8 cellular contexts compared by ENCODE assay signal in the genomic region with DNA sequence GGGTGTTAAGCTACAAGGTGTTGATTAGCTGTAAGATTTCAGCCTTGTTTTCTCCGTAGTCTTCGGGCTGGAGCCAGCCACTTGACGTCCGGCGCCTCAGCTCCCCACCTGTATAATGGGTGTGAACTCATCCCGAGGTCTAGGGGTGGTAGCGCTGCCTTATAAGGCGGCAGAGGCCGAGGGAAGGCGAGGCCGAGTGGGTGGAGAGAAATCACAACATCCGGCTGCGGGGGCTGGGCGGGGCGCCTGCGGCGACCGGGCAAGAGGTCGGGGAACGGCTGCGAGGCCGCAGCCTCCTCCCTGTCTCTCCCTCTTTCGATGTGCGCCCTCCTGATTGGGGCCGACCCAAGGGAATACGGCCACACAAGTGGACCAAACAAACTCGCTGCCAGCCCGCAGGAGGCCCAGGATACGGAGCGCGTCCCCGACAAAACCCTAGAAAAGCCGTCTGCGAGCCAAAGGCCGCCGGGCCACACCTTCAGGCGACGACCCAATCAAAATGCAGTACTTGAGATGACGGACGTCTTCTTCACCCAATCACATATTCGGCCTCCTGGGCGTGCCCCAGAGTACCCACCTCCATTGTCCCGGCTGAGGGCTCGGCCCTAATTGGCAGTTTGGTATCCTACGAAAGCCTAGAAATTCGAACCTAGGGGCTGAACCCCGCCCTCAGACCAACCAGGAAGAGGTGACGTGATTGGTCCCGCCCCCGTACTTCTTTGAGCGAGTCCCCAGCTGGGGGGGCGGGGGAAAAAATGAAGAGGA. TPM values are rescaled to one million over a fixed set of nuclear protein-coding genes. Genes with fewer than 3 reads are reported as not detected.
DNase-seq lines count a peak whose midpoint lies in the region; ATAC-seq and TF ChIP-seq lines count a peak whose summit lies in the region.

No MANE protein-coding gene starts in this region.

- TF ChIP-seq POLR2A in GM18951 (IDR thresholded peaks at IDR 0.05; ENCODE audit: extremely low read depth, insufficient read depth, insufficient read length), result peak; percentile 83

- peaks cover 5% of the 10 kb centered on the region for H3K27me3 Mint-ChIP-seq in WTC11 (ENCODE audit: low read depth)

- peak overlapping the region; percentile 57 to 95 (median 88) for H3K27ac ChIP-seq in skin epidermis

- H3K4me3 Mint-ChIP-seq in WTC11, result peak overlapping the region; percentile 84

- in situ Hi-C loops in GM18951 (cut with MboI; ENCODE audit: low sequenced_read_pairs, unreplicated experiment), result no loop called here

- H3K9me3 Mint-ChIP-seq in WTC11, result no peaks in the 10 kb centered on the region

- CTCF ChIA-PET in WTC11 (lab: Charles Lee), result interaction anchor here (0.6 to 9.4 kb wide), 28 partner anchors 11 to 754 kb away, joined by 3 to 95 read pairs (median 5); partner anchors contain the start of gene PFN3

- peak; percentile 99 for DNase-seq in AG08396 (ENCODE audit: low spot score)
- DNase-seq in NCI-H2227 treated with DMSO at 0.1 percent for 48 hours (lab: John Stamatoyannopoulos, UW), result peak; percentile 97
- peak; percentile 100 for DNase-seq in WTC11 (ENCODE audit: low spot score)
- DNase-seq in cardiac fibroblast (ENCODE audit: low read depth in 2 of 2), result peak; percentile 100
- peak; percentile 96 for DNase-seq in iPS-NIHi11 (ENCODE audit: low spot score)

- TF ChIP-seq CTCF in WTC11 (IDR thresholded peaks at IDR 0.05), result no peak
- no peak for TF ChIP-seq CTCF in cardiac fibroblast (IDR thresholded peaks at IDR 0.05; ENCODE audit: low read depth, low read length)

- no peaks in the 10 kb centered on the region; the same call in 1 of the 2 replicates for H3K36me3 Mint-ChIP-seq in WTC11

- POLR2A ChIA-PET in WTC11 (lab: Charles Lee), result interaction anchor here (0.6 to 2.2 kb wide), 17 partner anchors 15 to 114 kb away, joined by 3 to 19 read pairs (median 4); partner anchors contain the start of genes DDX41, MXD3, PDLIM7 and PRR7

- H3K4me3 ChIP-seq in cardiac fibroblast (replicated peaks in 1 of 2; ENCODE audit: low read depth in 2 of 2, low read length in 2 of 2) (peak overlapping the region; percentile 58 to 65), skin epidermis (peak overlapping the region; percentile 24 to 76 (median 50))

- peaks cover 18% of the 10 kb centered on the region for H3K4me1 Mint-ChIP-seq in WTC11

- peak overlapping the region; percentile 98 for H3K27ac Mint-ChIP-seq in WTC11

- peak; percentile 81 for ATAC-seq in HG03175 (IDR thresholded peaks at IDR 0.05; ENCODE audit: unreplicated experiment)
- peak; percentile 94 for ATAC-seq in WTC11

TF ChIP-seq in WTC11, 78 proteins besides CTCF, POLR2A, EP300 and RAD21 (continues in another document):
- TF ChIP-seq NR1H2 (CRISPR knock-in tag; IDR thresholded peaks at IDR 0.05), result no peak
- TF ChIP-seq MYBL2 (CRISPR knock-in tag; IDR thresholded peaks at IDR 0.05), result no peak; the same call in 1 of the 2 replicates
- peak; percentile 99 for TF ChIP-seq GTF2I (CRISPR knock-in tag; conservative IDR thresholded peaks at IDR 0.05)
- TF ChIP-seq TEAD1 (CRISPR knock-in tag; IDR thresholded peaks at IDR 0.05), result peak; percentile 62; the same call in 1 of the 2 replicates
- TF ChIP-seq E2F4 (CRISPR knock-in tag; IDR thresholded peaks at IDR 0.05; ENCODE audit: borderline replicate concordance, low read depth), result no peak
- TF ChIP-seq, protein P1, sequence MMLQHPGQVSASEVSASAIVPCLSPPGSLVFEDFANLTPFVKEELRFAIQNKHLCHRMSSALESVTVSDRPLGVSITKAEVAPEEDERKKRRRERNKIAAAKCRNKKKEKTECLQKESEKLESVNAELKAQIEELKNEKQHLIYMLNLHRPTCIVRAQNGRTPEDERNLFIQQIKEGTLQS (CRISPR knock-in tag; conservative IDR thresholded peaks at IDR 0.05), result no peak
- no peak for TF ChIP-seq CDX4 (CRISPR knock-in tag; IDR thresholded peaks at IDR 0.05; ENCODE audit: borderline replicate concordance)
- no peak for TF ChIP-seq USF2 (CRISPR knock-in tag; IDR thresholded peaks at IDR 0.05)
- no peak; the same call in 1 of the 2 replicates for TF ChIP-seq HMGXB4 (CRISPR knock-in tag; IDR thresholded peaks at IDR 0.05)
- TF ChIP-seq, protein P2, sequence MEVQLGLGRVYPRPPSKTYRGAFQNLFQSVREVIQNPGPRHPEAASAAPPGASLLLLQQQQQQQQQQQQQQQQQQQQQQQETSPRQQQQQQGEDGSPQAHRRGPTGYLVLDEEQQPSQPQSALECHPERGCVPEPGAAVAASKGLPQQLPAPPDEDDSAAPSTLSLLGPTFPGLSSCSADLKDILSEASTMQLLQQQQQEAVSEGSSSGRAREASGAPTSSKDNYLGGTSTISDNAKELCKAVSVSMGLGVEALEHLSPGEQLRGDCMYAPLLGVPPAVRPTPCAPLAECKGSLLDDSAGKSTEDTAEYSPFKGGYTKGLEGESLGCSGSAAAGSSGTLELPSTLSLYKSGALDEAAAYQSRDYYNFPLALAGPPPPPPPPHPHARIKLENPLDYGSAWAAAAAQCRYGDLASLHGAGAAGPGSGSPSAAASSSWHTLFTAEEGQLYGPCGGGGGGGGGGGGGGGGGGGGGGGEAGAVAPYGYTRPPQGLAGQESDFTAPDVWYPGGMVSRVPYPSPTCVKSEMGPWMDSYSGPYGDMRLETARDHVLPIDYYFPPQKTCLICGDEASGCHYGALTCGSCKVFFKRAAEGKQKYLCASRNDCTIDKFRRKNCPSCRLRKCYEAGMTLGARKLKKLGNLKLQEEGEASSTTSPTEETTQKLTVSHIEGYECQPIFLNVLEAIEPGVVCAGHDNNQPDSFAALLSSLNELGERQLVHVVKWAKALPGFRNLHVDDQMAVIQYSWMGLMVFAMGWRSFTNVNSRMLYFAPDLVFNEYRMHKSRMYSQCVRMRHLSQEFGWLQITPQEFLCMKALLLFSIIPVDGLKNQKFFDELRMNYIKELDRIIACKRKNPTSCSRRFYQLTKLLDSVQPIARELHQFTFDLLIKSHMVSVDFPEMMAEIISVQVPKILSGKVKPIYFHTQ (CRISPR knock-in tag; IDR thresholded peaks at IDR 0.05), result 0 out of 2 replicates have a peak, but pooled peaks have one; percentile 36
- TF ChIP-seq NFYB (CRISPR knock-in tag; conservative IDR thresholded peaks at IDR 0.05; ENCODE audit: low read depth), result peak; percentile 87
- TF ChIP-seq FOXK1 (CRISPR knock-in tag; IDR thresholded peaks at IDR 0.05), result peak; percentile 75
- no peak for TF ChIP-seq CREB1 (CRISPR knock-in tag; IDR thresholded peaks at IDR 0.05)
- TF ChIP-seq GRHL2 (CRISPR knock-in tag; IDR thresholded peaks at IDR 0.05; ENCODE audit: insufficient replicate concordance, severe bottlenecking), result no peak
- TF ChIP-seq ZNF512 (CRISPR knock-in tag; IDR thresholded peaks at IDR 0.05; ENCODE audit: borderline replicate concordance), result no peak

RNA-seq across cellular contexts. Expression of gene GRK6, which starts 0.5 kb away (rescaled TPM):
- 60.7 to 69.2 TPM (median 61.7 TPM) in 3 replicates for total RNA-seq in WTC11 (2021)

RNA-seq across cellular contexts. Expression of gene F12, which starts 16.6 kb away (rescaled TPM):
- 10.0 to 12.8 TPM (median 12.1 TPM) in 3 replicates for total RNA-seq in WTC11 (2021)

RNA-seq across cellular contexts. Expression of gene PRR7, which starts 20.6 kb away (rescaled TPM):
- 13.1 to 14.7 TPM (median 14.6 TPM) in 3 replicates for total RNA-seq in WTC11 (2021)

RNA-seq across cellular contexts. Expression of gene PFN3, which starts 25.5 kb away (rescaled TPM):
- 0.48 TPM in 1 of 3 replicates, not detected in the others for total RNA-seq in WTC11 (2021)

RNA-seq across cellular contexts. Expression of gene SLC34A1, which starts 41.7 kb away (rescaled TPM):
- total RNA-seq in WTC11 (2021), result not detected in 3 replicates

Comparison
In these comparisons a context has a peak if more than half of its experiments do, and no peak if none do; other contexts are left out.
1. Peak in every context shown above with its lines: DNase-seq, ATAC-seq, H3K4me3 ChIP-seq and H3K27ac ChIP-seq.